1 cellular context compared by ENCODE assay signal in the genomic region with DNA sequence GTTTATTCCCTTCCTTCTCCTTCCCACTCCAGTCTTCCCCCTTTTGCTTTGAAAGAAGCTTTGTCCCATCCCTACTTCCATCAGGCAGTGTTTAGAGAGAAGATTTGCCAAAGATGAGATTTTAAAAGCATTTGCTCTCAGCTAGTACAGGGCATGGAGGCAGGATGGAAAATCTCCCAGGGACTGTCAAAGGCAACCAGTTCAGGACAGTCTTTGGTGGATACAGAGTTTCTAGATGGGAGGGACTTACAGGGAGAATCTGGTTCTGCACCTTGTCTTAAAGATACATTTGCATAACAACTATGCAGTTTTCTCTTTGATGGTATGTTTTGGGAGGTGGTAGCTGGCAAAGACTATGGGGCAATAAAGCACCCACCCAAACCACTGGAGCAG.
TF ChIP-seq lines count a peak whose summit lies in the region.

No MANE protein-coding gene starts in this region.

TF ChIP-seq in GM12878, 131 proteins besides CTCF, POLR2A, EP300 and RAD21:
- TF ChIP-seq BACH1 (IDR thresholded peaks at IDR 0.05; ENCODE audit: borderline replicate concordance) (no peak), EED (IDR thresholded peaks at IDR 0.05; ENCODE audit: low read depth) (no peak)
